In genomic region chr9:112332272-112332671, GRCh38 we compare ENCODE assay signal across 8 cellular contexts. TPM values are rescaled to one million over a fixed set of nuclear protein-coding genes. Genes with fewer than 3 reads are reported as not detected.
DNase-seq lines count a peak whose midpoint lies in the region; ATAC-seq, FAIRE-seq and TF ChIP-seq lines count a peak whose summit lies in the region.

No MANE protein-coding gene starts in this region.

- H3K36me3 ChIP-seq in SJCRH30 (no peaks in the 10 kb centered on the region), gastrocnemius medialis (no peaks in the 10 kb centered on the region)

- ATAC-seq in gastrocnemius medialis (no peak), GM18909 (IDR thresholded peaks at IDR 0.05; ENCODE audit: poor library complexity, unreplicated experiment) (no peak), GM18907 (IDR thresholded peaks at IDR 0.05; ENCODE audit: unreplicated experiment) (no peak)

- peak overlapping the region; percentile 75 for H3K27ac ChIP-seq in SJCRH30
- peak overlapping the region; percentile 84 to 99 (median 97) for H3K27ac ChIP-seq in gastrocnemius medialis

- H3K4me3 ChIP-seq in SJCRH30 (peak overlapping the region; percentile 96), fibroblast of mammary gland (ENCODE audit: control insufficient read depth, low read depth, low read length) (peak overlapping the region; percentile 89), gastrocnemius medialis (peak overlapping the region; percentile 67 to 96 (median 88))

- H3K4me1 ChIP-seq in SJCRH30 (peaks cover 11% of the 10 kb centered on the region; the same call in 1 of the 2 replicates), gastrocnemius medialis (peaks cover 16 to 22% of the 10 kb centered on the region in 2 donors)

- DNase-seq in H54 (ENCODE audit: insufficient read length, low spot score) (no peak), SJCRH30 (no peak), fibroblast of mammary gland (ENCODE audit: low read depth) (no peak), gastrocnemius medialis (no peak), NCI-H187 (lab: John Stamatoyannopoulos, UW) (no peak), NCI-H187 treated with DMSO at 0.1 percent for 48 hours (lab: John Stamatoyannopoulos, UW) (no peak)

- FAIRE-seq in H54 (lab: Jason Lieb, UNC), result peak; percentile 83

- H3K9me3 ChIP-seq in SJCRH30 (replicated peaks) (no peaks in the 10 kb centered on the region), gastrocnemius medialis (no peaks in the 10 kb centered on the region)

- in situ Hi-C loops in gastrocnemius medialis (cut with MboI; ENCODE audit: low sequenced_read_pairs in 4 of 4), result no loop called here

- TF ChIP-seq POLR2A in H54 (IDR thresholded peaks at IDR 0.05; ENCODE audit: low read depth, low read length), result no peak
- no peak for TF ChIP-seq POLR2A in gastrocnemius medialis (IDR thresholded peaks at IDR 0.05)

- H3K27me3 ChIP-seq in SJCRH30 (no peaks in the 10 kb centered on the region), gastrocnemius medialis (no peaks in the 10 kb centered on the region)

- no peak for TF ChIP-seq CTCF in fibroblast of mammary gland (conservative IDR thresholded peaks at IDR 0.05; ENCODE audit: control insufficient read depth, insufficient read depth, low read depth, low read length)
- TF ChIP-seq CTCF in gastrocnemius medialis (IDR thresholded peaks at IDR 0.05 in 4 of 5, conservative IDR thresholded peaks at IDR 0.05 in 1 of 5), result no peak

- intact Hi-C loops in gastrocnemius medialis (cut with DNase I; ENCODE audit: low total_unique reads), result loop anchor here (2.0 to 10.0 kb wide), 4 partner anchors 155 to 697 kb away; partner anchors contain the start of genes DNAJC25, INIP and SUSD1

RNA-seq across cellular contexts. Expression of gene PTBP3, which starts 1.1 kb away (rescaled TPM):
- total RNA-seq in SJCRH30 (2014; rRNA removed; shearing (Covaris generic)), result 65.7 and 73.0 TPM in 2 replicates
- 10 to 100 TPM in 3 of 4 donors, 1 to 10 TPM in 1; 9.9 to 54.7 (median 18.7) TPM for total RNA-seq in gastrocnemius medialis

RNA-seq across cellular contexts. Expression of gene HSDL2, which starts 47.6 kb away (rescaled TPM):
- total RNA-seq in SJCRH30 (2014; rRNA removed; shearing (Covaris generic)), result 39.0 and 41.4 TPM in 2 replicates
- total RNA-seq in gastrocnemius medialis, result 100 to 1,000 TPM in 1 of 4 donors, 10 to 100 TPM in 3; 68.9 to 106 (median 93.5) TPM
